In genomic region chr4:170027181-170027829, GRCh38 we compare ENCODE assay signal across 8 cellular contexts. TPM values are rescaled to one million over a fixed set of nuclear protein-coding genes. Genes with fewer than 3 reads are reported as not detected.
DNase-seq lines count a peak whose midpoint lies in the region; ATAC-seq and TF ChIP-seq lines count a peak whose summit lies in the region.

No MANE protein-coding gene starts in this region.

- H3K27me3 Mint-ChIP-seq in chondrocyte (ENCODE audit: low read depth), result peaks cover 12% of the 10 kb centered on the region

- H3K4me3 ChIP-seq in ACC112 (ENCODE audit: low read depth, low read length), result peak overlapping the region; percentile 96
- peak overlapping the region; percentile 69 to 94 (median 81) for H3K4me3 ChIP-seq in spleen

- H3K4me3 Mint-ChIP-seq in chondrocyte (ENCODE audit: unreplicated experiment), result peak overlapping the region; percentile 93

- H3K27me3 ChIP-seq in ACC112 (ENCODE audit: insufficient read depth, low read length) (no peaks in the 10 kb centered on the region), spleen (replicated peaks in 1 of 7) (peaks cover 0 to 30% (median 7%) of the 10 kb centered on the region in 7 donors)

- intact Hi-C loops in spleen (cut with DNase I; ENCODE audit: low total_unique reads), result no loop called here

- no peak for TF ChIP-seq POLR2A in spleen (IDR thresholded peaks at IDR 0.05)

- peaks cover 13% of the 10 kb centered on the region for H3K4me1 Mint-ChIP-seq in chondrocyte (ENCODE audit: low read depth)

- H2AFZ ChIP-seq in ACC112 (ENCODE audit: low read length, unreplicated experiment), result peak overlapping the region; percentile 49

- H3K27ac Mint-ChIP-seq in chondrocyte (ENCODE audit: unreplicated experiment), result peak overlapping the region; percentile 97

- DNase-seq in NCI-H2196 treated with DMSO at 0.1 percent for 48 hours (lab: John Stamatoyannopoulos, UW; ENCODE audit: unreplicated experiment) (peak; percentile 45), chondrocyte (ENCODE audit: low spot score) (peak; percentile 95), islet precursor cell (peak; percentile 97), spleen (peak; percentile 95)
- DNase-seq in activated CD4-positive, alpha-beta T cell treated with anti-CD3 and anti-CD28 coated beads for 24 hours (ENCODE audit: low read depth in 2 of 2), result peak; percentile 86 to 90

- H3K79me2 ChIP-seq in ACC112 (ENCODE audit: control insufficient read depth, insufficient read depth, low read length, unreplicated experiment), result no peaks in the 10 kb centered on the region

- no peaks in the 10 kb centered on the region for H3K4me1 ChIP-seq in ACC112 (ENCODE audit: control insufficient read depth, insufficient read depth, low read length, unreplicated experiment)
- peaks cover 0 to 18% (median 12%) of the 10 kb centered on the region in 6 donors for H3K4me1 ChIP-seq in spleen

- peak; percentile 74 for ATAC-seq in GM18870 (IDR thresholded peaks at IDR 0.05; ENCODE audit: unreplicated experiment)
- peak; percentile 63 for ATAC-seq in HG03135 (IDR thresholded peaks at IDR 0.05; ENCODE audit: unreplicated experiment)

- 3 to 8% (median 4%) methylated on average over 26 to 37 of the region's 37 CpGs for WGBS in spleen, 5 donors

- TF ChIP-seq CTCF in chondrocyte (IDR thresholded peaks at IDR 0.05), result no peak
- TF ChIP-seq CTCF in spleen (IDR thresholded peaks at IDR 0.05 in 8 of 11, conservative IDR thresholded peaks at IDR 0.05 in 3 of 11), result no peak

- peak overlapping the region; percentile 59 for H3K27ac ChIP-seq in ACC112 (ENCODE audit: low read depth, low read length)
- peak overlapping the region; percentile 59 to 91 (median 88) for H3K27ac ChIP-seq in spleen

- peaks cover 0 to 4% (median 0%) of the 10 kb centered on the region in 8 donors for H3K9me3 ChIP-seq in spleen

- peaks cover 5% of the 10 kb centered on the region for H3K9me3 Mint-ChIP-seq in chondrocyte (ENCODE audit: low read depth)

- peaks cover 7% of the 10 kb centered on the region for H3K36me3 Mint-ChIP-seq in chondrocyte (ENCODE audit: low read depth)

- H3K36me3 ChIP-seq in ACC112 (ENCODE audit: insufficient read depth, low read length), result no peaks in the 10 kb centered on the region
- H3K36me3 ChIP-seq in spleen, result no peaks in the 10 kb centered on the region

RNA-seq across cellular contexts. Expression of gene MFAP3L, which starts 1.1 kb away (rescaled TPM):
- total RNA-seq in chondrocyte (6.8 to 19.4 TPM (median 13.1 TPM) in 3 replicates), spleen (10 to 100 TPM in 1 of 7 donors, 1 to 10 TPM in 6; 3.8 to 14.3 (median 6.0) TPM)
- under 1 TPM; 0.35 to 0.74 (median 0.50) TPM for polyA plus RNA-seq in spleen

Comparison
In these comparisons a context has a peak if more than half of its experiments do, and no peak if none do; other contexts are left out.
1. Peak in every context shown above with its lines: DNase-seq, ATAC-seq, H3K4me3 ChIP-seq and H3K27ac ChIP-seq.
2. DNase-seq: peak in every context shown above with its lines; median percentile 97 in islet precursor cell; 95 in chondrocyte; 95 in spleen; 88 in activated CD4-positive, alpha-beta T cell treated with anti-CD3 and anti-CD28 coated beads for 24 hours; 45 in NCI-H2196 treated with DMSO at 0.1 percent for 48 hours.